Comparison of ENCODE assay signal across 21 cellular contexts in the genomic region with DNA sequence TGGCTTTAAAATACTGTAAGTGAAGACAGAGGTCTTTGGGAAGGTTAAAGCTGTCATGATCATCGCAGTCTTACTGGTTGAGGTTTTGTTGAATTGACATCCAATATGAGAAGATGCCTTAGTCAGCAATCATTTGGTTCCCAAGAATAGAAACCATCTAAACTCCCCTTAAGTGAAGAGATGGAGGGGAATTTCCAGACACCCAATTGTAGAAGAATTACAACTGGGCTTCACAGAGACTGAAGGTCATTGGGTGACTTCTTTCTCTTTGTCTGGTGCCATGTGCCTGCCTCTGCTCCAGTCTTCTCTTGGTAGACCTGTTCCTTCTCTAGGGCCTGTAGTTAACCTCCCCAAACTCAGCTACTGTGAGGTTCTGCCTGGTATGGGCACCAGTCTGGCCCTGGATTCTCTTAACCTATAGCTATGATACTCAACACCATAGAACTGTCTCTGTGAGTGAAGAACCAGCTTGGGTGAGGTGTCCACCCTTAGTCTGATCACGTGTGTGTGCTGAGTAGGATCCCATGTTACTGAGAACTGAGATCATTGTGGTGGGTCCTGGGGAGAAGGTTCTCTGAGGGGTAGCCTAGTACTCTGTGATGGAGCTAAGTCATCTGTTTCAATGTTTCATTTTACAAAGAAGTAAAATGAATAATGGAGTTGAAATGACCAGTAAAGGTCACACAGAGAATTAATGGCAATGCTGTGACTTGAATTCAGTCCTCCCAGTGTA.
DNase-seq lines count a peak whose midpoint lies in the region; ATAC-seq lines count a peak whose summit lies in the region.
"Had no signal": no experiment of that assay in that cellular context is flagged by ENCODE, and none has a peak within 500 bp of the region (broad histone marks: within the 10 kb centered on the region; RNA-seq: fewer than 3 reads in every experiment).

No MANE protein-coding gene starts in this region.

- no peak overlapping the region for H3K4me3 Mint-ChIP-seq in activated CD4-positive, alpha-beta T cell treated with anti-CD3 and anti-CD28 coated beads for 36 hours
- no peak overlapping the region for H3K4me3 Mint-ChIP-seq in stimulated activated memory B cell treated with anti-CD40 and anti-IgM and Interleukin-4, amounts not matched to agents 10 μg/mL and 1 μg/mL and 100 μg/mL, for 72 hours
- H3K4me3 Mint-ChIP-seq: activated naive CD8-positive, alpha-beta T cell; memory B cell; naive thymus-derived CD8-positive, alpha-beta T cell; T-helper 17 cell had no signal

- CTCF ChIA-PET in activated CD4-positive, alpha-beta T cell treated with anti-CD3 and anti-CD28 coated beads for 36 hours (lab: Charles Lee): interaction anchor here (1.0 kb wide), 2 partner anchors 15 to 135 kb away, joined by 3 to 4 read pairs; no protein-coding TSS in a partner anchor

- DNase-seq in activated CD4-positive, alpha-beta T cell treated with anti-CD3 and anti-CD28 coated beads for 36 hours: no peak
- DNase-seq in activated CD4-positive, alpha-beta T cell treated with anti-CD3 and anti-CD28 coated beads for 48 hours: no peak
- DNase-seq in ecto neural progenitor cell (ENCODE audit: low spot score) (peak; percentile 10), left colon (no peak), NCI-H1436 treated with DMSO at 0.1 percent for 48 hours (lab: John Stamatoyannopoulos, UW) (no peak)
- no peak for DNase-seq in stimulated activated CD4-positive, alpha-beta T cell treated with anti-CD3 and anti-CD28 coated beads, Interleukin-12 subunit alpha, Interleukin-12 subunit beta, amount 100 ng/mL, for 4 hours
- DNase-seq: activated CD4-positive, alpha-beta T cell treated with anti-CD3 and anti-CD28 coated beads, Interleukin-2, amount 50 U/mL, for 4 hours; effector CD8-positive, alpha-beta T cell; KBM-7; MV-4-11; naive thymus-derived CD8-positive, alpha-beta T cell; NCI-H187 treated with DMSO at 0.1 percent for 48 hours; NCI-H226; ovary; right lobe of liver; stimulated activated naive CD4-positive, alpha-beta T cell treated with Interleukin-2 at 50 U/mL for 16 hours; T-helper 17 cell had no signal

- peaks cover 17% of the 10 kb centered on the region for H3K4me1 Mint-ChIP-seq in activated CD4-positive, alpha-beta T cell treated with anti-CD3 and anti-CD28 coated beads for 36 hours
- peaks cover 27% of the 10 kb centered on the region for H3K4me1 Mint-ChIP-seq in stimulated activated memory B cell treated with anti-CD40 and anti-IgM and Interleukin-4, amounts not matched to agents 10 μg/mL and 1 μg/mL and 100 μg/mL, for 72 hours

- ATAC-seq in activated CD4-positive, alpha-beta T cell treated with anti-CD3 and anti-CD28 coated beads for 36 hours: peak; percentile 46
- peak; percentile 29 for ATAC-seq in HG02759 (IDR thresholded peaks at IDR 0.05; ENCODE audit: unreplicated experiment)
- ATAC-seq in stimulated activated memory B cell treated with anti-CD40 and anti-IgM and Interleukin-4, amounts not matched to agents 10 μg/mL and 1 μg/mL and 100 μg/mL, for 72 hours: peak; percentile 67
- ATAC-seq in left colon: no peak
- ATAC-seq: naive thymus-derived CD8-positive, alpha-beta T cell; right lobe of liver; T-helper 17 cell had no signal

- H3K36me3 Mint-ChIP-seq in activated CD4-positive, alpha-beta T cell treated with anti-CD3 and anti-CD28 coated beads for 36 hours (ENCODE audit: low read depth): no peaks in the 10 kb centered on the region
- H3K36me3 Mint-ChIP-seq in stimulated activated memory B cell treated with anti-CD40 and anti-IgM and Interleukin-4, amounts not matched to agents 10 μg/mL and 1 μg/mL and 100 μg/mL, for 72 hours: no peaks in the 10 kb centered on the region
- H3K36me3 Mint-ChIP-seq: activated naive CD8-positive, alpha-beta T cell; memory B cell; naive thymus-derived CD8-positive, alpha-beta T cell had no signal

- H3K27ac Mint-ChIP-seq in activated CD4-positive, alpha-beta T cell treated with anti-CD3 and anti-CD28 coated beads for 36 hours: peak overlapping the region; percentile 0
- peak overlapping the region; percentile 76 for H3K27ac Mint-ChIP-seq in stimulated activated memory B cell treated with anti-CD40 and anti-IgM and Interleukin-4, amounts not matched to agents 10 μg/mL and 1 μg/mL and 100 μg/mL, for 72 hours
- H3K27ac Mint-ChIP-seq: activated naive CD8-positive, alpha-beta T cell; memory B cell had no signal

- POLR2A ChIA-PET in activated CD4-positive, alpha-beta T cell treated with anti-CD3 and anti-CD28 coated beads for 36 hours (lab: Charles Lee): interaction anchor here (0.6 kb wide), 1 partner anchor 208 kb away, joined by 5 read pairs; no protein-coding TSS in a partner anchor

- no peaks in the 10 kb centered on the region for H3K27me3 Mint-ChIP-seq in activated CD4-positive, alpha-beta T cell treated with anti-CD3 and anti-CD28 coated beads for 36 hours
- H3K27me3 Mint-ChIP-seq in stimulated activated memory B cell treated with anti-CD40 and anti-IgM and Interleukin-4, amounts not matched to agents 10 μg/mL and 1 μg/mL and 100 μg/mL, for 72 hours: no peaks in the 10 kb centered on the region
- H3K27me3 Mint-ChIP-seq: activated naive CD8-positive, alpha-beta T cell had no signal

- no peaks in the 10 kb centered on the region for H3K9me3 Mint-ChIP-seq in activated CD4-positive, alpha-beta T cell treated with anti-CD3 and anti-CD28 coated beads for 36 hours (ENCODE audit: low read depth)
- H3K9me3 Mint-ChIP-seq in stimulated activated memory B cell treated with anti-CD40 and anti-IgM and Interleukin-4, amounts not matched to agents 10 μg/mL and 1 μg/mL and 100 μg/mL, for 72 hours: peaks cover 2% of the 10 kb centered on the region
- H3K9me3 Mint-ChIP-seq: memory B cell had no signal

- intact Hi-C loops in activated CD4-positive, alpha-beta T cell treated with anti-CD3 and anti-CD28 coated beads for 36 hours (cut with DNase I, micrococcal nuclease): no loop called here
- intact Hi-C loops in left colon (cut with DNase I, micrococcal nuclease): no loop called here
